In the genomic region with DNA sequence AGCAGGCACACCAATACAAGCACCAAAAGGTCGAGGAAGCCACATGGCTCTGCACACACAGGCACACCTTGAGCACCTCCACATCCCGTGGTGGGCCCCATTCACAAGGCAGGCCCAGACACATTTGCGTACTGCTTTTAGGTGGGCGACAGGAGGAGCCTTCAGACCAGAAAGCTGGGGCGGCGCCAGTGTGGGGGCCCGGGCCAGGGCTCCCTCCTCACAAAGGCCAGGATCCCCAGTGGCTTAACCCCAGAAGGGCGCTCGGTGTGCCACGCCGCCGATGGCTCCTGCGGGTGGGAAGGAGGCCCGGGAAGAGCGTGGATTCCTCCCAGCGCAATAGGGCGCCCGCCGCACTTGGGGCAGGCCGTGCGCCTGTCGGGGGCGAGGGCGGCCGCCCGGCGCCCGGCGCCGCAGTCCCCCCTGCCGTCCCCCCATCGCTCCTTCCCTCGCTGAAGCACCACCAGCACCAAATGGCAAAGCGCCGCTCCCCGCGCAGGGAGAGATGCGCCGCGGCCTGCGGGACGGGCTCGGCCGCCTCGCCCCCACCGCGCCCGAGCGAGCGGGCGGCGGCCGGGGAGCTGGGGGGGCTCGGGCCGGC, we compare ENCODE assay signal across 8 cellular contexts. TPM values are rescaled to one million over a fixed set of nuclear protein-coding genes. Genes with fewer than 3 reads are reported as not detected.
DNase-seq lines count a peak whose midpoint lies in the region; ATAC-seq and TF ChIP-seq lines count a peak whose summit lies in the region.

No MANE protein-coding gene starts in this region.

- no peaks in the 10 kb centered on the region for H3K9me3 Mint-ChIP-seq in CD4-positive, alpha-beta T cell

- TF ChIP-seq POLR2A in sigmoid colon (IDR thresholded peaks at IDR 0.05) = no peak

- WGBS in sigmoid colon, 2 donors = 2 to 3% methylated on average over 55 of the region's 55 CpGs

- peak overlapping the region; percentile 74 for H3K4me3 Mint-ChIP-seq in CD4-positive, alpha-beta T cell

- peaks cover 0 to 65% (median 61%) of the 10 kb centered on the region in 4 donors for H3K4me1 ChIP-seq in sigmoid colon

- no peak for TF ChIP-seq CTCF in CD4-positive, alpha-beta T cell (IDR thresholded peaks at IDR 0.05)
- no peak for TF ChIP-seq CTCF in sigmoid colon (IDR thresholded peaks at IDR 0.05)

- H3K4me3 ChIP-seq in sigmoid colon = peak overlapping the region; percentile 31 to 77 (median 64)

- peak; percentile 33 for ATAC-seq in CD4-positive, alpha-beta T cell (ENCODE audit: poor library complexity)
- ATAC-seq in GM18907 (IDR thresholded peaks at IDR 0.05; ENCODE audit: unreplicated experiment) (no peak), HG03354 (IDR thresholded peaks at IDR 0.05; ENCODE audit: poor library complexity, severe bottlenecking, unreplicated experiment) (no peak)

- intact Hi-C loops in CD4-positive, alpha-beta T cell (cut with DNase I, micrococcal nuclease) = no loop called here
- intact Hi-C loops in sigmoid colon (cut with DNase I) = no loop called here

- H3K27ac ChIP-seq in CD4-positive, alpha-beta T cell (ENCODE audit: low read depth, low read length) = no peak overlapping the region
- H3K27ac ChIP-seq in sigmoid colon = peak overlapping the region; percentile 93 to 95 (median 94)

- CTCF ChIA-PET in CD4-positive, alpha-beta T cell (lab: Charles Lee) = no interaction called here

- peaks cover 49% of the 10 kb centered on the region for H3K27me3 ChIP-seq in CD4-positive, alpha-beta T cell (ENCODE audit: control insufficient read depth, insufficient read depth, low read length)
- H3K27me3 ChIP-seq in sigmoid colon = no peaks in the 10 kb centered on the region

- H3K27me3 Mint-ChIP-seq in CD4-positive, alpha-beta T cell = peaks cover 85% of the 10 kb centered on the region

- TF ChIP-seq EP300 in sigmoid colon (IDR thresholded peaks at IDR 0.05) = no peak

- POLR2A ChIA-PET in CD4-positive, alpha-beta T cell (lab: Charles Lee) = no interaction called here

- no peaks in the 10 kb centered on the region for H3K36me3 Mint-ChIP-seq in CD4-positive, alpha-beta T cell (ENCODE audit: low read depth)

- peaks cover 40% of the 10 kb centered on the region for H3K4me1 Mint-ChIP-seq in CD4-positive, alpha-beta T cell (ENCODE audit: low read depth)

- no peaks in the 10 kb centered on the region for H3K9me3 ChIP-seq in CD4-positive, alpha-beta T cell (ENCODE audit: control insufficient read depth, low read length)
- no peaks in the 10 kb centered on the region for H3K9me3 ChIP-seq in sigmoid colon

- H3K36me3 ChIP-seq in sigmoid colon = no peaks in the 10 kb centered on the region

- DNase-seq in CD4-positive, alpha-beta T cell = peak in 1 of 10 experiments; percentile 34
- DNase-seq in LoVo (ENCODE audit: low spot score) (peak; percentile 58), amygdala (lab: John Stamatoyannopoulos, UW) (peak in 35 of 56 donors; percentile 56 to 86 (median 74)), hypothalamus (lab: John Stamatoyannopoulos, UW) (peak in 36 of 51 donors; percentile 32 to 86 (median 73)), sigmoid colon (peak; percentile 81), HPDE6-E6E7 (ENCODE audit: extremely low spot score) (no peak)

- no peak overlapping the region for H3K27ac Mint-ChIP-seq in CD4-positive, alpha-beta T cell

RNA-seq across cellular contexts. Expression of a gene that starts 2.9 kb away (rescaled TPM):
- total RNA-seq in CD4-positive, alpha-beta T cell = 10 to 100 TPM; 11.8 to 14.8 TPM
- 10 to 100 TPM; 38.8 to 63.1 (median 51.6) TPM for total RNA-seq in sigmoid colon
- polyA plus RNA-seq in sigmoid colon = 10 to 100 TPM in 1 of 3 donors, 1 to 10 TPM in 2; 4.2 to 15.6 (median 9.5) TPM

RNA-seq across cellular contexts. Expression of a gene that starts 19.1 kb away (rescaled TPM):
- total RNA-seq in CD4-positive, alpha-beta T cell = 10 to 100 TPM; 29.6 to 30.5 TPM
- 10 to 100 TPM; 14.3 to 36.3 (median 18.9) TPM for total RNA-seq in sigmoid colon
- polyA plus RNA-seq in sigmoid colon = 10 to 100 TPM in 1 of 3 donors, 1 to 10 TPM in 2; 5.4 to 27.9 (median 5.5) TPM

RNA-seq across cellular contexts. Expression of a gene that starts 24.4 kb away (rescaled TPM):
- 10 to 100 TPM; 12.3 to 13.2 TPM for total RNA-seq in CD4-positive, alpha-beta T cell
- 10 to 100 TPM; 25.8 to 34.6 (median 30.2) TPM for total RNA-seq in sigmoid colon
- polyA plus RNA-seq in sigmoid colon = 10 to 100 TPM; 18.3 to 34.6 (median 19.8) TPM

RNA-seq across cellular contexts. Expression of a gene that starts 41.1 kb away (rescaled TPM):
- not detected for total RNA-seq in CD4-positive, alpha-beta T cell
- total RNA-seq in sigmoid colon = not detected
- not detected for polyA plus RNA-seq in sigmoid colon
